Comparison of ENCODE assay signal across 8 cellular contexts in the genomic region with DNA sequence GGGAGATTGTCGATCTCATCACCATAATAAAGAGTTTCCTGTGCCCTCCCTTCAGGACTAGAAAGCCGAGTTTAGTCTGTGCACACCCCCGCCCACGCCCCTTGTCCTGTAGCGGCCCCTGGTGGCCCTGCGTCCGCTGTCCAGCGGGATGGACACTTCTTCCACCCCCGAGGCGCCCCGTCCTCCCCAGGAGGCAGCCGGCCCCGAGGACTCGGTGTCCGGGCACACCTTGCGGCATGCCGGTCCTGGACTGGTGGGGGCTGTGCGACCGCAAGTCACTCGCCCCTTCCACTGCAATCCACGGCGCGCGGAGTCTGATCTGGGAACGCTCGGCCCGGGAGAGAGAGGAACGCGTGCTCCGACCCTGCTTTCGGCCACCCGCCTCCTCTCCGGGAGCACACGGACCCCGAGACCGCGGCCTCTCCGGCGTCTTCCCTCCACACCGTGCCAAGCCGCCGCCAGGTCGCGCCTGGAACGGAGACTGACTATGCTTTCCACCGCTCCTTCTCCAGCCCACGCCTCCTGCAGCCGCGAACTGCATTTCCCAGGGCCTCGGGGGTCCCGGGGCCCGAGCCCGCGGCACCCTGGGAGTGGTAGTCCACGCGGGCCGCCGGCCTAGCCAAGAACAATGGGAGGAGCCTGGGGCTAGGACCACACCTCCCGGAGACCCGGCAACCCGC.
DNase-seq lines count a peak whose midpoint lies in the region; ATAC-seq and TF ChIP-seq lines count a peak whose summit lies in the region.

No MANE protein-coding gene starts in this region.

- in situ Hi-C loops in GM13976 (cut with MboI; ENCODE audit: low sequenced_read_pairs, unreplicated experiment) (no loop called here), astrocyte of the cerebellum (cut with HindIII; ENCODE audit: low sequenced_read_pairs) (no loop called here)

- DNase-seq in GM13976 (ENCODE audit: low spot score) (peak; percentile 85), NCI-H146 (lab: John Stamatoyannopoulos, UW) (peak; percentile 98), T-helper 2 cell (peak; percentile 92 to 99 (median 97)), astrocyte of the cerebellum (ENCODE audit: low read depth) (peak; percentile 44), hepatic stellate cell (ENCODE audit: low spot score) (peak; percentile 99), retina (peak; percentile 99), DMS114 treated with DMSO at 0.1 percent for 48 hours (lab: John Stamatoyannopoulos, UW; ENCODE audit: unreplicated experiment) (no peak)

- H3K4me3 ChIP-seq in astrocyte of the cerebellum (ENCODE audit: low read depth, low read length) = peak overlapping the region; percentile 70

- ATAC-seq in HG02798 (IDR thresholded peaks at IDR 0.05; ENCODE audit: poor library complexity, unreplicated experiment) = peak; percentile 74

- TF ChIP-seq CTCF in GM13976 (IDR thresholded peaks at IDR 0.05; ENCODE audit: borderline replicate concordance, control extremely low read depth, extremely low read depth, insufficient read depth, missing control alignments) (peak; percentile 74), astrocyte of the cerebellum (IDR thresholded peaks at IDR 0.05; ENCODE audit: low read depth, low read length, missing control alignments) (peak; percentile 88)
